Comparison of ENCODE assay signal across 1 cellular context in the genomic region with DNA sequence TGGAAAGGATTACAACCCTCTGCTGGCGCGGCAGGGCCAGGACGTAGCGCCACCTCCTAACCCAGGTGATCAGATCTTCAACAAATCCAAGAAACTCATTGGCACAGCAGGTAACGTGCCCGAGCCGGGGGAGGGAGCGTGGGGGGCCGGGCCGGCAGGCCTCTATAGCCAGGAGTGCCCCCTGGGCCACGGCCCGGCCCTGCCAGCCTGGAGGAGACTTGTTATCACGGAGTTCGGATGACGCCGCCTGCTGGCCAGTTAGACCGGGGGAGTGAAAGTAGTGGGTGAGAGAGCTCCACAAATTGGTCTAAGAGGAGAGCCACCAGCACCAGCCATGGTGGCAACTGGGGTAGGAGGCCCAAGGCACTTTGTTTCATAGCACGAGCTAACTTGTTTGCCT.
TF ChIP-seq lines count a peak whose summit lies in the region.

No MANE protein-coding gene starts in this region.

TF ChIP-seq in HepG2, 621 proteins besides CTCF, POLR2A, EP300 and RAD21:
- TF ChIP-seq, protein P1, sequence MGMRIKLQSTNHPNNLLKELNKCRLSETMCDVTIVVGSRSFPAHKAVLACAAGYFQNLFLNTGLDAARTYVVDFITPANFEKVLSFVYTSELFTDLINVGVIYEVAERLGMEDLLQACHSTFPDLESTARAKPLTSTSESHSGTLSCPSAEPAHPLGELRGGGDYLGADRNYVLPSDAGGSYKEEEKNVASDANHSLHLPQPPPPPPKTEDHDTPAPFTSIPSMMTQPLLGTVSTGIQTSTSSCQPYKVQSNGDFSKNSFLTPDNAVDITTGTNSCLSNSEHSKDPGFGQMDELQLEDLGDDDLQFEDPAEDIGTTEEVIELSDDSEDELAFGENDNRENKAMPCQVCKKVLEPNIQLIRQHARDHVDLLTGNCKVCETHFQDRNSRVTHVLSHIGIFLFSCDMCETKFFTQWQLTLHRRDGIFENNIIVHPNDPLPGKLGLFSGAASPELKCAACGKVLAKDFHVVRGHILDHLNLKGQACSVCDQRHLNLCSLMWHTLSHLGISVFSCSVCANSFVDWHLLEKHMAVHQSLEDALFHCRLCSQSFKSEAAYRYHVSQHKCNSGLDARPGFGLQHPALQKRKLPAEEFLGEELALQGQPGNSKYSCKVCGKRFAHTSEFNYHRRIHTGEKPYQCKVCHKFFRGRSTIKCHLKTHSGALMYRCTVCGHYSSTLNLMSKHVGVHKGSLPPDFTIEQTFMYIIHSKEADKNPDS (CRISPR knock-in tag; IDR thresholded peaks at IDR 0.05) = no peak
- no peak for TF ChIP-seq FOXC1 (CRISPR knock-in tag; IDR thresholded peaks at IDR 0.05; ENCODE audit: borderline replicate concordance)
- no peak for TF ChIP-seq ZNF547 (CRISPR knock-in tag; IDR thresholded peaks at IDR 0.05)
- TF ChIP-seq KLF12 (CRISPR knock-in tag; IDR thresholded peaks at IDR 0.05; ENCODE audit: borderline replicate concordance) = no peak
